In genomic region chr2:171735991-171736710, GRCh38 we compare ENCODE assay signal across 20 cellular contexts. TPM values are rescaled to one million over a fixed set of nuclear protein-coding genes. Genes with fewer than 3 reads are reported as not detected.
A peak's percentile ranks its signal among the peaks of the same experiment; 100 is the strongest.
DNase-seq lines count a peak whose midpoint lies in the region; ATAC-seq, FAIRE-seq and TF ChIP-seq lines count a peak whose summit lies in the region.
"Had no signal": no experiment of that assay in that cellular context is flagged by ENCODE, and none has a peak within 500 bp of the region (broad histone marks: within the 10 kb centered on the region; RNA-seq: fewer than 3 reads in every experiment).

No MANE protein-coding gene starts in this region.

- POLR2A ChIA-PET in HepG2 (lab: Yijun Ruan, JAX): no interaction called here

- no TSS peak for BruUV-seq in HepG2 (replicated peaks; lab: Mats Ljungman, UMichigan)

- no peaks in the 10 kb centered on the region for H3K79me2 ChIP-seq in HepG2 (ENCODE audit: insufficient read depth, low read length)

- CTCF ChIA-PET in HepG2 (lab: Yijun Ruan, JAX; ENCODE audit: low intra/inter-chr PET ratio, low total read pairs): no interaction called here

- H3K27ac ChIP-seq in HepG2 (ENCODE audit: extremely low read length, insufficient read depth, low read length): no peak overlapping the region
- H3K27ac ChIP-seq in right lobe of liver: no peak overlapping the region
- H3K27ac ChIP-seq: 22Rv1, A549, C4-2B had no signal

- DNase-seq in HepG2 (ENCODE audit: low spot score) (peak; percentile 6), right lobe of liver (no peak), foreskin melanocyte (peak; percentile 74), mesothelial cell of epicardium (ENCODE audit: low spot score in 2 of 2, unreplicated experiment in 2 of 2) (no peak), stromal cell of bone marrow (ENCODE audit: low read depth) (peak; percentile 28), MV-4-11 (lab: John Stamatoyannopoulos, UW) (no peak), epidermal melanocyte (ENCODE audit: insufficient read length, low spot score) (no peak)
- no peak for DNase-seq in activated naive CD4-positive, alpha-beta T cell treated with anti-CD3 and anti-CD28 coated beads, Interleukin-2, amount 50 U/mL, for 16 hours
- DNase-seq: AML-193; Calu3; CD4-positive, alpha-beta T cell; DMS79 treated with DMSO at 0.1 percent for 48 hours; GF-D8; GOT3; H7; HFFc6 had no signal

- TF ChIP-seq EP300 in HepG2 (IDR thresholded peaks at IDR 0.05; ENCODE audit: low read depth in 2 of 2, low read length in 2 of 2): no peak
- no peak for TF ChIP-seq EP300 in HepG2 (CRISPR knock-in tag; IDR thresholded peaks at IDR 0.05; ENCODE audit: borderline replicate concordance)

- no peak overlapping the region for H3K4me2 ChIP-seq in HepG2 (ENCODE audit: low read depth, low read length)
- H3K4me2 ChIP-seq: A549 had no signal

- H3K27me3 Mint-ChIP-seq in mesothelial cell of epicardium (ENCODE audit: low read depth): no peaks in the 10 kb centered on the region
- H3K27me3 Mint-ChIP-seq: CD4-positive, alpha-beta T cell had no signal

- H3K36me3 Mint-ChIP-seq in mesothelial cell of epicardium: peaks cover 41% of the 10 kb centered on the region

- no peaks in the 10 kb centered on the region for H3K9me3 Mint-ChIP-seq in mesothelial cell of epicardium
- H3K9me3 Mint-ChIP-seq: CD4-positive, alpha-beta T cell; HFFc6 had no signal

- TF ChIP-seq RAD21 in HepG2 (CRISPR knock-in tag; IDR thresholded peaks at IDR 0.05): no peak

- no peak for TF ChIP-seq POLR2A in HepG2 (IDR thresholded peaks at IDR 0.05; ENCODE audit: insufficient read depth in 1 of 2, low read depth in 2 of 2, low read length in 2 of 2)
- TF ChIP-seq POLR2A in right lobe of liver (IDR thresholded peaks at IDR 0.05): no peak

- intact Hi-C loops in HepG2 (cut with micrococcal nuclease; ENCODE audit: unreplicated experiment): no loop called here
- intact Hi-C loops in right lobe of liver (cut with DNase I): no loop called here

- H2AFZ ChIP-seq in HepG2 (ENCODE audit: low read length): no peak overlapping the region

- no peak overlapping the region for H3K9ac ChIP-seq in HepG2 (ENCODE audit: insufficient read depth, low read depth, low read length)

- TF ChIP-seq CTCF in HepG2 (CRISPR knock-in tag; IDR thresholded peaks at IDR 0.05): no peak
- TF ChIP-seq CTCF in right lobe of liver (IDR thresholded peaks at IDR 0.05): no peak
- TF ChIP-seq CTCF in mesothelial cell of epicardium (IDR thresholded peaks at IDR 0.05; ENCODE audit: unreplicated experiment): no peak

- H3K36me3 ChIP-seq in HepG2 (replicated peaks in 1 of 2; ENCODE audit: control insufficient read depth in 1 of 2, insufficient read depth in 2 of 2, low read length in 2 of 2) (peaks cover 7 to 59% of the 10 kb centered on the region in 2 experiments), right lobe of liver (peaks cover 0 to 6% (median 1%) of the 10 kb centered on the region in 4 donors)

- no peak for FAIRE-seq in HepG2 (lab: Jason Lieb, UNC)
- FAIRE-seq: A549 had no signal

- no peak overlapping the region for H3K4me3 Mint-ChIP-seq in mesothelial cell of epicardium
- H3K4me3 Mint-ChIP-seq: CD4-positive, alpha-beta T cell; HFFc6 had no signal

- H3K4me3 ChIP-seq in HepG2 (replicated peaks in 1 of 3; ENCODE audit: insufficient read depth in 1 of 3, low read depth in 2 of 3, low read length in 3 of 3) (no peak overlapping the region), right lobe of liver (no peak overlapping the region)
- H3K4me3 ChIP-seq: A549 had no signal

- no peaks in the 10 kb centered on the region for H3K9me3 ChIP-seq in HepG2 (ENCODE audit: low read length)
- H3K9me3 ChIP-seq in right lobe of liver: no peaks in the 10 kb centered on the region
- H3K9me3 ChIP-seq: A549 had no signal

- peaks cover 14% of the 10 kb centered on the region for H3K4me1 ChIP-seq in HepG2 (ENCODE audit: insufficient read depth, low read length)
- H3K4me1 ChIP-seq in right lobe of liver: no peaks in the 10 kb centered on the region
- H3K4me1 ChIP-seq: A549 had no signal

- peaks cover 28% of the 10 kb centered on the region for H3K4me1 Mint-ChIP-seq in mesothelial cell of epicardium

- H3K27me3 ChIP-seq in HepG2 (ENCODE audit: control insufficient read depth in 1 of 2, insufficient read depth in 2 of 2, low read length in 2 of 2): no peaks in the 10 kb centered on the region
- H3K27me3 ChIP-seq in right lobe of liver: no peaks in the 10 kb centered on the region

- WGBS in HepG2 (ENCODE audit: low lambda C conversion rate): 79% methylated on average over 4 of the region's 4 CpGs
- WGBS in right lobe of liver (ENCODE audit: insufficient coverage, low coverage, low lambda C conversion rate, missing lambda C conversion rate): 81% methylated on average over 4 of the region's 4 CpGs

- in situ Hi-C loops in HepG2 (cut with HindIII; ENCODE audit: extremely low pct_ligation_motif_present, low pct_unique_long_range_greater_than_20kb): no loop called here

- H4K20me1 ChIP-seq in HepG2 (ENCODE audit: insufficient read depth, low read length): no peaks in the 10 kb centered on the region

- ATAC-seq in HepG2: no peak
- ATAC-seq in right lobe of liver: no peak
- ATAC-seq: A549, HCT116 had no signal

- peak overlapping the region; percentile 37 for H3K27ac Mint-ChIP-seq in mesothelial cell of epicardium
- H3K27ac Mint-ChIP-seq: CD4-positive, alpha-beta T cell; HFFc6 had no signal

TF ChIP-seq in HepG2, 621 proteins besides CTCF, POLR2A, EP300 and RAD21:
- TF ChIP-seq ZNF639 (CRISPR knock-in tag; conservative IDR thresholded peaks at IDR 0.05) (no peak), MXD1 (CRISPR knock-in tag; IDR thresholded peaks at IDR 0.05) (no peak), HOXA3 (CRISPR knock-in tag; IDR thresholded peaks at IDR 0.05) (no peak), DNMT1 (CRISPR knock-in tag; IDR thresholded peaks at IDR 0.05) (no peak)

RNA-seq across cellular contexts. Expression of gene DYNC1I2, which starts 48.9 kb away (rescaled TPM):
- total RNA-seq in HepG2 (2016; rRNA removed; fragmentation: Illumina TruSeq; extraction: Trizol): 84.0 and 125 TPM in 2 replicates
- total RNA-seq in HepG2 (2016; cell fraction: cytosol; rRNA removed; fragmentation: Illumina TruSeq; extraction: Trizol; ENCODE audit: low read depth): 11.5 and 11.7 TPM in 2 replicates
- total RNA-seq in HepG2 (2016; cell fraction: insoluble cytoplasmic fraction; rRNA removed; fragmentation: Illumina TruSeq; extraction: Trizol): 85.6 and 121 TPM in 2 replicates
- 21.7 and 28.3 TPM in 2 replicates for total RNA-seq in HepG2 (2016; cell fraction: membrane; rRNA removed; fragmentation: Illumina TruSeq; extraction: Trizol)
- total RNA-seq in HepG2 (2016; cell fraction: nucleus; rRNA removed; fragmentation: Illumina TruSeq; extraction: Trizol): 89.5 and 91.4 TPM in 2 replicates
- 77.9 and 99.8 TPM in 2 replicates for polyA plus RNA-seq in HepG2 (2011; rRNA removed)
- 50.4 and 75.4 TPM in 2 replicates for polyA plus RNA-seq in HepG2 (2011; cell fraction: cytosol; rRNA removed)
- 21.3 and 34.2 TPM in 2 replicates for polyA plus RNA-seq in HepG2 (2011; cell fraction: nucleus; rRNA removed)
- polyA plus RNA-seq in HepG2 (2012): 64.1 and 76.2 TPM in 2 replicates
- 6.5 and 8.0 TPM in 2 replicates for polyA plus RNA-seq in HepG2 (2016; cell fraction: cytosol; fragmentation: Illumina TruSeq; extraction: Trizol; ENCODE audit: low read depth)
- 112 and 119 TPM in 2 replicates for polyA plus RNA-seq in HepG2 (2016; cell fraction: insoluble cytoplasmic fraction; fragmentation: Illumina TruSeq; extraction: Trizol; ENCODE audit: low read depth)
- 15.2 and 17.9 TPM in 2 replicates for polyA plus RNA-seq in HepG2 (2016; cell fraction: membrane; fragmentation: Illumina TruSeq; extraction: Trizol; ENCODE audit: low read depth)
- polyA plus RNA-seq in HepG2 (2016; cell fraction: nucleus; fragmentation: Illumina TruSeq; extraction: Trizol; ENCODE audit: insufficient read depth, low read depth): 40.3 and 45.3 TPM in 2 replicates
- 29.3 and 70.3 TPM in 2 replicates for polyA minus RNA-seq in HepG2 (2011; rRNA and poly(A)+ RNA removed; ENCODE audit: low replicate concordance)
- polyA minus RNA-seq in HepG2 (2011; cell fraction: cytosol; rRNA and poly(A)+ RNA removed): 43.5 and 46.1 TPM in 2 replicates
- polyA minus RNA-seq in HepG2 (2011; cell fraction: nucleus; rRNA and poly(A)+ RNA removed): 204 and 233 TPM in 2 replicates
- total RNA-seq in right lobe of liver: 10 to 100 TPM; 19.1 to 33.6 (median 28.6) TPM
- total RNA-seq in mesothelial cell of epicardium: 111 to 112 TPM (median 112 TPM) in 3 replicates

Comparison
In these comparisons a context has a peak if more than half of its experiments do, and no peak if none do; other contexts are left out.
1. DNase-seq: peak in HepG2 (single experiment), foreskin melanocyte (single experiment) and stromal cell of bone marrow (single experiment); none in right lobe of liver (0 of 3), mesothelial cell of epicardium (0 of 2), MV-4-11 (single experiment), epidermal melanocyte (single experiment) and activated naive CD4-positive, alpha-beta T cell treated with anti-CD3 and anti-CD28 coated beads, Interleukin-2, amount 50 U/mL, for 16 hours (single experiment).